15 cellular contexts compared by ENCODE assay signal in genomic region chr13:47932953-47933687, GRCh38.
DNase-seq lines count a peak whose midpoint lies in the region; ATAC-seq and TF ChIP-seq lines count a peak whose summit lies in the region.
"Had no signal": no experiment of that assay in that cellular context is flagged by ENCODE, and none has a peak within 500 bp of the region (broad histone marks: within the 10 kb centered on the region; RNA-seq: fewer than 3 reads in every experiment).

No MANE protein-coding gene starts in this region.

- H3K36me3 ChIP-seq in KOPT-K1 (ENCODE audit: insufficient read depth, low read length) (peaks cover 15% of the 10 kb centered on the region; the same call in 1 of the 2 replicates), OCI-LY1 (ENCODE audit: insufficient read depth, low read length) (no peaks in the 10 kb centered on the region), neural progenitor cell (peaks cover 6% of the 10 kb centered on the region)

- peaks cover 3% of the 10 kb centered on the region for H3K4me1 Mint-ChIP-seq in neural progenitor cell
- H3K4me1 Mint-ChIP-seq: activated CD4-positive, alpha-beta T cell treated with anti-CD3 and anti-CD28 coated beads for 36 hours; activated T-helper 17 cell treated with anti-CD3 and anti-CD28 coated beads, Interleukin-2, amount 50 U/mL, for 72 hours had no signal

- no peak overlapping the region for H3K27ac Mint-ChIP-seq in neural progenitor cell
- H3K27ac Mint-ChIP-seq: activated CD4-positive, alpha-beta T cell treated with anti-CD3 and anti-CD28 coated beads for 36 hours; activated T-helper 17 cell treated with anti-CD3 and anti-CD28 coated beads, Interleukin-2, amount 50 U/mL, for 72 hours had no signal

- H2AFZ ChIP-seq in OCI-LY1 (ENCODE audit: low read length) (no peak overlapping the region), neural progenitor cell (replicated peaks) (no peak overlapping the region)

- H3K4me1 ChIP-seq in OCI-LY1 (ENCODE audit: insufficient read depth, low read length, severe bottlenecking): peaks cover 17% of the 10 kb centered on the region
- peaks cover 15% of the 10 kb centered on the region for H3K4me1 ChIP-seq in neural progenitor cell

- H3K4me3 ChIP-seq in OCI-LY1 (ENCODE audit: low read depth, low read length, poor library complexity, severe bottlenecking) (no peak overlapping the region), neural progenitor cell (no peak overlapping the region)
- H3K4me3 ChIP-seq: tibial nerve had no signal

- TF ChIP-seq CTCF in OCI-LY1 (IDR thresholded peaks at IDR 0.05; ENCODE audit: low read length) (no peak), neural progenitor cell (IDR thresholded peaks at IDR 0.05) (no peak)

- H3K27ac ChIP-seq in KOPT-K1 (ENCODE audit: low read depth, low read length, poor library complexity, severe bottlenecking) (peak overlapping the region; percentile 42), OCI-LY1 (ENCODE audit: low read depth, low read length, poor library complexity, severe bottlenecking) (peak overlapping the region; percentile 43), neural progenitor cell (peak overlapping the region; percentile 33)

- H3K4me2 ChIP-seq in OCI-LY1 (ENCODE audit: low read length) (peak overlapping the region; percentile 21; the same call in 1 of the 2 replicates), neural progenitor cell (peak overlapping the region; percentile 40)

- H4K20me1 ChIP-seq in OCI-LY1 (ENCODE audit: insufficient read depth, low read length): no peaks in the 10 kb centered on the region
- H4K20me1 ChIP-seq in neural progenitor cell (ENCODE audit: low read depth): no peaks in the 10 kb centered on the region

- peaks cover 17% of the 10 kb centered on the region for H3K36me3 Mint-ChIP-seq in neural progenitor cell

- H3K79me2 ChIP-seq in OCI-LY1 (ENCODE audit: insufficient read depth, low read length) (no peaks in the 10 kb centered on the region), neural progenitor cell (ENCODE audit: low read depth) (no peaks in the 10 kb centered on the region)

- H3K4me3 Mint-ChIP-seq in neural progenitor cell: no peak overlapping the region
- H3K4me3 Mint-ChIP-seq: activated CD4-positive, alpha-beta T cell treated with anti-CD3 and anti-CD28 coated beads for 36 hours; activated T-helper 17 cell treated with anti-CD3 and anti-CD28 coated beads, Interleukin-2, amount 50 U/mL, for 72 hours; nephron progenitor cell had no signal

- H3F3A ChIP-seq in OCI-LY1 (ENCODE audit: insufficient read depth, low read length) (no peaks in the 10 kb centered on the region), neural progenitor cell (ENCODE audit: low read depth) (peaks cover 16% of the 10 kb centered on the region)

- ATAC-seq in GM19324 (IDR thresholded peaks at IDR 0.05; ENCODE audit: low FRiP score, unreplicated experiment): no peak
- ATAC-seq in GM18511 (IDR thresholded peaks at IDR 0.05; ENCODE audit: unreplicated experiment): no peak
- no peak for ATAC-seq in HG03025 (IDR thresholded peaks at IDR 0.05; ENCODE audit: low FRiP score, unreplicated experiment)
- ATAC-seq: activated CD4-positive, alpha-beta T cell treated with anti-CD3 and anti-CD28 coated beads for 36 hours; activated T-helper 17 cell treated with anti-CD3 and anti-CD28 coated beads, Interleukin-2, amount 50 U/mL, for 72 hours; HCT116 had no signal

- peaks cover 7% of the 10 kb centered on the region for H3K9me3 Mint-ChIP-seq in neural progenitor cell
- H3K9me3 Mint-ChIP-seq: activated T-helper 17 cell treated with anti-CD3 and anti-CD28 coated beads, Interleukin-2, amount 50 U/mL, for 72 hours had no signal

- H3K9me3 ChIP-seq in KOPT-K1 (ENCODE audit: insufficient read depth, low read length, poor library complexity, severe bottlenecking) (peaks cover 10% of the 10 kb centered on the region), OCI-LY1 (ENCODE audit: low read length) (no peaks in the 10 kb centered on the region), neural progenitor cell (ENCODE audit: low read depth) (no peaks in the 10 kb centered on the region)
- H3K9me3 ChIP-seq: tibial nerve had no signal

- no peaks in the 10 kb centered on the region for H3K27me3 Mint-ChIP-seq in neural progenitor cell (ENCODE audit: insufficient read depth, low read depth)
- H3K27me3 Mint-ChIP-seq: activated CD4-positive, alpha-beta T cell treated with anti-CD3 and anti-CD28 coated beads for 36 hours; activated T-helper 17 cell treated with anti-CD3 and anti-CD28 coated beads, Interleukin-2, amount 50 U/mL, for 72 hours had no signal

- no peak overlapping the region; the same call in 1 of the 2 replicates for H3K9ac ChIP-seq in OCI-LY1 (ENCODE audit: low read length)
- H3K9ac ChIP-seq in neural progenitor cell: no peak overlapping the region

- no peaks in the 10 kb centered on the region; the same call in 1 of the 2 replicates for H3K27me3 ChIP-seq in OCI-LY1 (ENCODE audit: insufficient read depth, low read length)
- no peaks in the 10 kb centered on the region for H3K27me3 ChIP-seq in neural progenitor cell
- H3K27me3 ChIP-seq: tibial nerve had no signal

- no peaks in the 10 kb centered on the region for H3K9me2 ChIP-seq in OCI-LY1 (ENCODE audit: low read depth, low read length)

- DNase-seq in NCI-H1105 treated with DMSO at 0.1 percent for 48 hours (lab: John Stamatoyannopoulos, UW) (peak; percentile 10), NCI-H1105 (lab: John Stamatoyannopoulos, UW) (no peak), neural progenitor cell (ENCODE audit: low spot score) (peak; percentile 29)
- DNase-seq: 8988T; activated CD4-positive, alpha-beta T cell treated with anti-CD3 and anti-CD28 coated beads for 36 hours; Calu3; nephron progenitor cell had no signal
